In the genomic region with DNA sequence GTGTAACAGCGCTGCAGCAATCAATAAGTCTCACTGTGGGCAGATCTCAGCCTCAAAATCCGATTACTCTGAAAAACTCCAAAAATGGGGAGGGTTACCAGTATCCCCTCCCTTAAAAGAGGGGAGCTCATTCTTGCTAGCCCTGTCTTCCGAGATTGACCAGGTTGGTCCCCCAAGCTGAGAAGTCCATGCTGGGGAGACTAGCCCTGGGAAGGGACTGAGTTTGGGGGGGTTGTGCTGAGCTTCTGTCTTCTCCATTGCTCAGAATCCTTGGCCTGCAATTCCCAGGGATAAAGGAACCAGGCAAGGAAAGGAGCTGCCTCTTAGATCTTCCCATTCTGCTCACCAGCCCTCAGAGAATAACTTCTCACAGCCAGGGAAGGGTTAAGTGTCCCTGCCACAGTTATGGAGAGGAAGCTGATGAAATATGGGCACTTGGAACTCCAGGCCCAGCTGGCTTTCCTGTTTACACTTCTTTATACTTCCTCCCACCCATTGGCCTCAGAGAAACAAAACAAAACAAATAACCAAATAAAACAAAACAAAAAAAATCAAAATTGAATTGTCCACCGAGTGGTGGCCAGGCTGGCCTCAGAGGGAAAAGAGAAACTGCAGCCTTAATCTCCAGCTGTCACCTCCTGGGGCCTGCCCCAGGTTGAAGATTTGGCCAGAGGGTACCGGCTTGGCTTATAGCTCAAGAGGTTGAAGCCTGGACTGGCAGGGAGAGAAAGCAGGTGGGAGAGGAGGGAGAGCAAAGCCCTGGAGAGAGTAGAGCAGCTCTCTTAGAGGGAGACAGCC, we compare ENCODE assay signal across 12 cellular contexts. TPM values are rescaled to one million over a fixed set of nuclear protein-coding genes. Genes with fewer than 3 reads are reported as not detected.
DNase-seq lines count a peak whose midpoint lies in the region; ATAC-seq, FAIRE-seq and TF ChIP-seq lines count a peak whose summit lies in the region.
"Had no signal": no experiment of that assay in that cellular context is flagged by ENCODE, and none has a peak within 500 bp of the region (broad histone marks: within the 10 kb centered on the region; RNA-seq: fewer than 3 reads in every experiment).

No MANE protein-coding gene starts in this region.

- H3K36me3 ChIP-seq in GM23248 (ENCODE audit: low read depth) = no peaks in the 10 kb centered on the region
- peaks cover 0 to 12% (median 0%) of the 10 kb centered on the region in 4 experiments; a peak in 1 of 8 replicates for H3K36me3 ChIP-seq in H1 (ENCODE audit: control insufficient read depth in 2 of 4, insufficient read depth in 4 of 4, low read length in 3 of 4)
- H3K36me3 ChIP-seq in gastrocnemius medialis = no peaks in the 10 kb centered on the region
- no peaks in the 10 kb centered on the region for H3K36me3 ChIP-seq in mesendoderm (ENCODE audit: control insufficient read depth, insufficient read depth, low read length)

- H3K27me3 ChIP-seq in GM23248 (replicated peaks; ENCODE audit: insufficient read depth) (no peaks in the 10 kb centered on the region), H1 (replicated peaks in 1 of 4; ENCODE audit: control insufficient read depth in 3 of 4, extremely low read depth in 1 of 4, insufficient read depth in 3 of 4, low read length in 3 of 4) (peaks cover 99 to 100% (median 100%) of the 10 kb centered on the region in 4 experiments), gastrocnemius medialis (peaks cover 48 to 55% (median 51%) of the 10 kb centered on the region in 3 donors), mesendoderm (ENCODE audit: insufficient read depth, low read length, poor library complexity) (peaks cover 95% of the 10 kb centered on the region)

- peaks cover 26% of the 10 kb centered on the region for H3K4me1 ChIP-seq in GM23248 (ENCODE audit: insufficient read depth)
- H3K4me1 ChIP-seq in H1 (replicated peaks in 1 of 4; ENCODE audit: control insufficient read depth in 3 of 4, insufficient read depth in 4 of 4, low read length in 3 of 4) = peaks cover 0 to 3% (median 0%) of the 10 kb centered on the region in 4 experiments; a peak in 3 of 7 replicates
- H3K4me1 ChIP-seq in gastrocnemius medialis = peaks cover 9 to 11% of the 10 kb centered on the region in 2 donors
- no peaks in the 10 kb centered on the region for H3K4me1 ChIP-seq in mesendoderm (ENCODE audit: control insufficient read depth, low read depth, low read length)

- no peak for TF ChIP-seq CTCF in H1 (IDR thresholded peaks at IDR 0.05; ENCODE audit: control extremely low read depth in 1 of 3, insufficient read depth in 1 of 3, low read depth in 1 of 3, low read length in 3 of 3)
- TF ChIP-seq CTCF in gastrocnemius medialis (IDR thresholded peaks at IDR 0.05 in 4 of 5, conservative IDR thresholded peaks at IDR 0.05 in 1 of 5) = no peak

- CTCF ChIA-PET in H1 (lab: Charles Lee; ENCODE audit: partially characterized antibody) = interaction anchor here (0.7 to 4.7 kb wide), 23 partner anchors 9 to 372 kb away, joined by 3 to 24 read pairs (median 5); no protein-coding TSS in a partner anchor

- H2BK20ac ChIP-seq in H1 (ENCODE audit: low read length) = no peak overlapping the region

- H3K27ac ChIP-seq in GM23248 (no peak overlapping the region), H1 (ENCODE audit: low read depth, low read length) (no peak overlapping the region), gastrocnemius medialis (peak overlapping the region; percentile 25 to 64 (median 58)), mesendoderm (ENCODE audit: low read depth, low read length) (no peak overlapping the region)

- no peaks in the 10 kb centered on the region for H4K20me1 ChIP-seq in GM23248 (ENCODE audit: insufficient read depth)
- H4K20me1 ChIP-seq in H1 (replicated peaks in 1 of 2; ENCODE audit: control insufficient read depth in 1 of 2, insufficient read depth in 2 of 2, low read length in 2 of 2) = peaks cover 23 to 37% of the 10 kb centered on the region in 2 experiments

- no peaks in the 10 kb centered on the region for H3K23me2 ChIP-seq in H1 (ENCODE audit: low read depth, low read length)

- 92 to 96% methylated on average over 5 of the region's 5 CpGs for WGBS in GM23248 (ENCODE audit: low coverage in 1 of 2, low lambda C conversion rate in 2 of 2, missing lambda C conversion rate in 2 of 2), 2 experiments
- 17% methylated on average over 5 of the region's 5 CpGs; no CpG with 5 or more reads in 1 of the 2 experiments for WGBS in H1 (ENCODE audit: extremely low coverage in 1 of 2, insufficient coverage in 1 of 2, insufficient read length in 1 of 2, insufficient replicate concordance in 2 of 2, low coverage in 1 of 2, low lambda C conversion rate in 2 of 2, missing lambda C conversion rate in 1 of 2), 2 experiments
- WGBS in mesendoderm (ENCODE audit: extremely low coverage, insufficient coverage, low lambda C conversion rate) = no CpG with 5 or more reads among the region's 5 CpGs

- no peaks in the 10 kb centered on the region for H3K9me3 ChIP-seq in GM23248 (ENCODE audit: low read depth)
- no peaks in the 10 kb centered on the region; a peak in 1 of 4 replicates for H3K9me3 ChIP-seq in H1 (ENCODE audit: insufficient read depth in 2 of 2, low read depth in 1 of 2, low read length in 1 of 2)
- no peaks in the 10 kb centered on the region for H3K9me3 ChIP-seq in gastrocnemius medialis

- DNase-seq in GM23248 (no peak), NCI-H2196 (lab: John Stamatoyannopoulos, UW; ENCODE audit: unreplicated experiment) (peak; percentile 82), H1 (ENCODE audit: low read depth in 1 of 2, low spot score in 2 of 2) (no peak), gastrocnemius medialis (no peak), NOMO-1 treated with dmso at 0.1 percent for 144 hours (lab: John Stamatoyannopoulos, UW; ENCODE audit: unreplicated experiment) (no peak), mesendoderm (no peak)
- DNase-seq in activated CD4-positive, alpha-beta T cell treated with anti-CD3 and anti-CD28 coated beads, Interleukin-2, amount 50 U/mL, for 4 hours = no peak
- DNase-seq: activated CD4-positive, alpha-beta T cell treated with anti-CD3 and anti-CD28 coated beads, Interleukin-2, amount 10 ng/mL, durations not matched to agents 7 days and 5 days; head of caudate nucleus; NCI-H524 treated with DMSO at 0.1 percent for 48 hours had no signal

- H3K9ac ChIP-seq in GM23248 = 0 out of 2 replicates have a peak overlapping the region, but pooled peaks have one; percentile 5
- H3K9ac ChIP-seq in H1 (replicated peaks in 1 of 4; ENCODE audit: extremely low read depth in 1 of 4, low read depth in 3 of 4, low read length in 3 of 4) = no peak overlapping the region
- no peak overlapping the region for H3K9ac ChIP-seq in mesendoderm (ENCODE audit: low read length)

- H4K91ac ChIP-seq in H1 (replicated peaks; ENCODE audit: insufficient read length, low read length) = no peak overlapping the region

- TF ChIP-seq POLR2A in H1 (IDR thresholded peaks at IDR 0.05; ENCODE audit: control extremely low read depth in 1 of 2, low read depth in 2 of 2, low read length in 2 of 2) (no peak), gastrocnemius medialis (IDR thresholded peaks at IDR 0.05) (no peak)

- H3K4me2 ChIP-seq in GM23248 (ENCODE audit: unreplicated experiment) (peak overlapping the region; percentile 11), H1 (ENCODE audit: insufficient read depth in 1 of 2, low read depth in 2 of 2, low read length in 2 of 2) (no peak overlapping the region), mesendoderm (ENCODE audit: low read length) (no peak overlapping the region)

- H3K4ac ChIP-seq in H1 (replicated peaks; ENCODE audit: insufficient read length, low read depth, low read length) (no peak overlapping the region), mesendoderm (ENCODE audit: low read depth, low read length) (no peak overlapping the region)

- no peak overlapping the region for H2AK5ac ChIP-seq in H1 (ENCODE audit: low read depth, low read length)
- no peak overlapping the region for H2AK5ac ChIP-seq in mesendoderm (ENCODE audit: low read length)

- no peaks in the 10 kb centered on the region for H3K9me2 ChIP-seq in GM23248 (ENCODE audit: insufficient read depth)

- POLR2A ChIA-PET in H1 (lab: Charles Lee; ENCODE audit: partially characterized antibody) = interaction anchor here (0.6 to 1.6 kb wide), 3 partner anchors 12 to 158 kb away, joined by 3 to 4 read pairs (median 4); no protein-coding TSS in a partner anchor

- no peak for TF ChIP-seq RAD21 in H1 (IDR thresholded peaks at IDR 0.05 in 1 of 2, conservative IDR thresholded peaks at IDR 0.05 in 1 of 2; ENCODE audit: low read depth in 2 of 2, low read length in 2 of 2)

- H3K56ac ChIP-seq in H1 (replicated peaks; ENCODE audit: insufficient read length, low read depth, low read length) (no peak overlapping the region), mesendoderm (ENCODE audit: low read length) (no peak overlapping the region)

- H3K79me2 ChIP-seq in GM23248 (ENCODE audit: insufficient read depth) (peaks cover 13% of the 10 kb centered on the region), H1 (ENCODE audit: control insufficient read depth in 1 of 2, insufficient read depth in 2 of 2, low read length in 2 of 2) (no peaks in the 10 kb centered on the region), mesendoderm (ENCODE audit: control insufficient read depth, insufficient read depth, low read length) (no peaks in the 10 kb centered on the region)

- H3K4me3 ChIP-seq in GM23248 (no peak overlapping the region), H1 (ENCODE audit: extremely low read depth in 1 of 4, insufficient read depth in 2 of 4, low read depth in 3 of 4, low read length in 4 of 4) (no peak overlapping the region), gastrocnemius medialis (no peak overlapping the region), mesendoderm (ENCODE audit: low read length) (no peak overlapping the region)

- H3K79me1 ChIP-seq in H1 (ENCODE audit: low read depth, low read length) (no peaks in the 10 kb centered on the region), mesendoderm (ENCODE audit: low read length) (no peaks in the 10 kb centered on the region)

- H2BK120ac ChIP-seq in H1 (replicated peaks; ENCODE audit: low read depth, low read length) (no peak overlapping the region), mesendoderm (ENCODE audit: low read depth, low read length) (no peak overlapping the region)

- intact Hi-C loops in gastrocnemius medialis (cut with DNase I; ENCODE audit: low total_unique reads) = no loop called here

- H2BK12ac ChIP-seq in H1 (ENCODE audit: low read depth, low read length) = no peak overlapping the region

- H3K18ac ChIP-seq in H1 (ENCODE audit: extremely low read depth, low read length) (no peak overlapping the region), mesendoderm (ENCODE audit: low read length) (no peak overlapping the region)

- H2BK15ac ChIP-seq in H1 (ENCODE audit: low read length) = no peak overlapping the region
- no peak overlapping the region for H2BK15ac ChIP-seq in mesendoderm (replicated peaks; ENCODE audit: low read depth)

- H4K8ac ChIP-seq in H1 (ENCODE audit: extremely low read depth, insufficient read depth, low read length) (no peak overlapping the region), mesendoderm (ENCODE audit: low read depth, low read length) (no peak overlapping the region)

- no peak for TF ChIP-seq EP300 in H1 (IDR thresholded peaks at IDR 0.05; ENCODE audit: borderline replicate concordance in 1 of 2, low read depth in 2 of 2, low read length in 2 of 2)

- no peak for FAIRE-seq in H1 (lab: Jason Lieb, UNC)

- ATAC-seq in gastrocnemius medialis (no peak), GM19328 (IDR thresholded peaks at IDR 0.05; ENCODE audit: unreplicated experiment) (no peak)

- H3F3A ChIP-seq in GM23248 (ENCODE audit: insufficient read depth) = peaks cover 28% of the 10 kb centered on the region; the same call in 1 of the 2 replicates

- no peak overlapping the region for H2BK5ac ChIP-seq in H1 (ENCODE audit: low read depth, low read length)
- no peak overlapping the region for H2BK5ac ChIP-seq in mesendoderm (ENCODE audit: low read length)

- in situ Hi-C loops in GM23248 (cut with MboI) (no loop called here), gastrocnemius medialis (cut with MboI; ENCODE audit: low sequenced_read_pairs in 4 of 4) (no loop called here)

- no peak overlapping the region for H3K14ac ChIP-seq in H1 (ENCODE audit: insufficient read length)

- H2AFZ ChIP-seq in GM23248 (no peak overlapping the region), H1 (ENCODE audit: low read length) (no peak overlapping the region)

- H4K5ac ChIP-seq in H1 (ENCODE audit: insufficient read length, low read depth, low read length) (no peak overlapping the region), mesendoderm (ENCODE audit: low read length) (no peak overlapping the region)

- H3K23ac ChIP-seq in H1 (ENCODE audit: insufficient read length) = no peak overlapping the region
- H3K23ac ChIP-seq in mesendoderm (ENCODE audit: low read length) = no peak overlapping the region

RNA-seq across cellular contexts. Expression of gene HOXB3, which starts 2.6 kb away (rescaled TPM):
- 1.9 and 4.8 TPM in 2 replicates for total RNA-seq in GM23248 (2014; rRNA removed; shearing (Covaris generic))
- polyA plus RNA-seq in GM23248 (2016; fragmentation: Nextera tagmentation; extraction: Ambion mirVana) (1.9 and 2.4 TPM in 2 replicates), H1 (2011; rRNA removed) (not detected in 2 replicates)
- not detected in 2 replicates for total RNA-seq in H1 (2021; fragmentation: NEBNext Ultra II Directional; extraction: Animal tissue kit (Norgen Biotek cat#: 25700))
- not detected for polyA plus RNA-seq in H1 (2011; cell fraction: cytosol; rRNA removed)
- polyA plus RNA-seq in H1 (2011; cell fraction: nucleus; rRNA removed) = not detected
- 0.28 TPM in 1 of 4 replicates, not detected in the others for polyA plus RNA-seq in H1 (2012, experiment 1 of 2)
- polyA plus RNA-seq in H1 (2012, experiment 2 of 2) = not detected
- polyA plus RNA-seq in H1 (2013, experiment 1 of 2) = not detected
- not detected for polyA plus RNA-seq in H1 (2013, experiment 2 of 2)
- 0.19 TPM in 1 of 2 replicates, not detected in the other for polyA minus RNA-seq in H1 (2011; rRNA and poly(A)+ RNA removed)
- not detected for polyA minus RNA-seq in H1 (2011; cell fraction: cytosol; rRNA and poly(A)+ RNA removed)
- polyA minus RNA-seq in H1 (2011; cell fraction: nucleus; rRNA and poly(A)+ RNA removed) = 1.00 TPM
- total RNA-seq in gastrocnemius medialis = 1 to 10 TPM; 1.3 to 5.5 (median 2.2) TPM
- polyA plus RNA-seq in mesendoderm (2013, experiment 1 of 2) = 0.03 TPM
- not detected for polyA plus RNA-seq in mesendoderm (2013, experiment 2 of 2)
- polyA plus RNA-seq: neural cell had no signal

RNA-seq across cellular contexts. Expression of gene HOXB5, which starts 6.1 kb away (rescaled TPM):
- 0.22 TPM in 1 of 2 replicates, not detected in the other for total RNA-seq in GM23248 (2014; rRNA removed; shearing (Covaris generic))
- polyA plus RNA-seq in GM23248 (2016; fragmentation: Nextera tagmentation; extraction: Ambion mirVana) (1.3 and 2.0 TPM in 2 replicates), H1 (2011; rRNA removed) (not detected in 2 replicates)
- not detected in 2 replicates for total RNA-seq in H1 (2021; fragmentation: NEBNext Ultra II Directional; extraction: Animal tissue kit (Norgen Biotek cat#: 25700))
- not detected for polyA plus RNA-seq in H1 (2011; cell fraction: cytosol; rRNA removed)
- not detected for polyA plus RNA-seq in H1 (2011; cell fraction: nucleus; rRNA removed)
- polyA plus RNA-seq in H1 (2012, experiment 1 of 2) = not detected in 4 replicates
- polyA plus RNA-seq in H1 (2012, experiment 2 of 2) = not detected
- polyA plus RNA-seq in H1 (2013, experiment 1 of 2) = not detected
- not detected for polyA plus RNA-seq in H1 (2013, experiment 2 of 2)
- 0.07 TPM in 1 of 2 replicates, not detected in the other for polyA minus RNA-seq in H1 (2011; rRNA and poly(A)+ RNA removed)
- polyA minus RNA-seq in H1 (2011; cell fraction: cytosol; rRNA and poly(A)+ RNA removed) = not detected
- not detected for polyA minus RNA-seq in H1 (2011; cell fraction: nucleus; rRNA and poly(A)+ RNA removed)
- total RNA-seq in gastrocnemius medialis = not detected
- polyA plus RNA-seq in mesendoderm (2013, experiment 1 of 2) = not detected
- not detected for polyA plus RNA-seq in mesendoderm (2013, experiment 2 of 2)
- total RNA-seq: activated CD4-positive, alpha-beta T cell treated with anti-CD3 and anti-CD28 coated beads, Interleukin-2, amount 10 ng/mL, durations not matched to agents 7 days and 5 days had no signal
- polyA plus RNA-seq: neural cell had no signal

RNA-seq across cellular contexts. Expression of gene HOXB4, which starts 9.3 kb away (rescaled TPM):
- 2.2 and 3.3 TPM in 2 replicates for total RNA-seq in GM23248 (2014; rRNA removed; shearing (Covaris generic))
- polyA plus RNA-seq in GM23248 (2016; fragmentation: Nextera tagmentation; extraction: Ambion mirVana) (0.54 and 1.2 TPM in 2 replicates), H1 (2011; rRNA removed) (not detected in 2 replicates)
- total RNA-seq in H1 (2021; fragmentation: NEBNext Ultra II Directional; extraction: Animal tissue kit (Norgen Biotek cat#: 25700)) = not detected in 2 replicates
- not detected for polyA plus RNA-seq in H1 (2011; cell fraction: cytosol; rRNA removed)
- polyA plus RNA-seq in H1 (2011; cell fraction: nucleus; rRNA removed) = not detected
- not detected in 4 replicates for polyA plus RNA-seq in H1 (2012, experiment 1 of 2)
- polyA plus RNA-seq in H1 (2012, experiment 2 of 2) = not detected
- polyA plus RNA-seq in H1 (2013, experiment 1 of 2) = not detected
- not detected for polyA plus RNA-seq in H1 (2013, experiment 2 of 2)
- polyA minus RNA-seq in H1 (2011; rRNA and poly(A)+ RNA removed) = not detected in 2 replicates
- not detected for polyA minus RNA-seq in H1 (2011; cell fraction: cytosol; rRNA and poly(A)+ RNA removed)
- not detected for polyA minus RNA-seq in H1 (2011; cell fraction: nucleus; rRNA and poly(A)+ RNA removed)
- 1 to 10 TPM in 1 of 4 donors, under 1 TPM in 3; 0.18 to 1.8 (median 0.51) TPM for total RNA-seq in gastrocnemius medialis
- not detected for polyA plus RNA-seq in mesendoderm (2013, experiment 1 of 2)
- not detected for polyA plus RNA-seq in mesendoderm (2013, experiment 2 of 2)
- polyA plus RNA-seq: neural cell had no signal

RNA-seq across cellular contexts. Expression of gene HOXB6, which starts 17.3 kb away (rescaled TPM):
- total RNA-seq in GM23248 (2014; rRNA removed; shearing (Covaris generic)) = 3.8 and 7.5 TPM in 2 replicates
- polyA plus RNA-seq in GM23248 (2016; fragmentation: Nextera tagmentation; extraction: Ambion mirVana) (6.2 and 6.6 TPM in 2 replicates), H1 (2011; rRNA removed) (not detected in 2 replicates)
- not detected in 2 replicates for total RNA-seq in H1 (2021; fragmentation: NEBNext Ultra II Directional; extraction: Animal tissue kit (Norgen Biotek cat#: 25700))
- polyA plus RNA-seq in H1 (2011; cell fraction: cytosol; rRNA removed) = not detected
- not detected for polyA plus RNA-seq in H1 (2011; cell fraction: nucleus; rRNA removed)
- 0.09 to 0.17 TPM in 2 of 4 replicates, not detected in the others for polyA plus RNA-seq in H1 (2012, experiment 1 of 2)
- polyA plus RNA-seq in H1 (2012, experiment 2 of 2) = not detected
- not detected for polyA plus RNA-seq in H1 (2013, experiment 1 of 2)
- polyA plus RNA-seq in H1 (2013, experiment 2 of 2) = not detected
- polyA minus RNA-seq in H1 (2011; rRNA and poly(A)+ RNA removed) = not detected in 2 replicates
- not detected for polyA minus RNA-seq in H1 (2011; cell fraction: cytosol; rRNA and poly(A)+ RNA removed)
- polyA minus RNA-seq in H1 (2011; cell fraction: nucleus; rRNA and poly(A)+ RNA removed) = not detected
- total RNA-seq in gastrocnemius medialis = 1 to 10 TPM in 2 of 4 donors, under 1 TPM in 2; 0.55 to 3.0 (median 1.3) TPM
- not detected for polyA plus RNA-seq in mesendoderm (2013, experiment 1 of 2)
- polyA plus RNA-seq in mesendoderm (2013, experiment 2 of 2) = not detected
- total RNA-seq: activated CD4-positive, alpha-beta T cell treated with anti-CD3 and anti-CD28 coated beads, Interleukin-2, amount 10 ng/mL, durations not matched to agents 7 days and 5 days had no signal
- polyA plus RNA-seq: neural cell had no signal

RNA-seq across cellular contexts. Expression of gene HOXB7, which starts 23.3 kb away (rescaled TPM):
- total RNA-seq in GM23248 (2014; rRNA removed; shearing (Covaris generic)) = 7.1 and 11.1 TPM in 2 replicates
- polyA plus RNA-seq in GM23248 (2016; fragmentation: Nextera tagmentation; extraction: Ambion mirVana) = 18.9 and 19.4 TPM in 2 replicates
- not detected in 2 replicates for total RNA-seq in H1 (2021; fragmentation: NEBNext Ultra II Directional; extraction: Animal tissue kit (Norgen Biotek cat#: 25700))
- polyA plus RNA-seq in H1 (2011; rRNA removed) = not detected in 2 replicates
- polyA plus RNA-seq in H1 (2011; cell fraction: cytosol; rRNA removed) = not detected
- not detected for polyA plus RNA-seq in H1 (2011; cell fraction: nucleus; rRNA removed)
- not detected in 4 replicates for polyA plus RNA-seq in H1 (2012, experiment 1 of 2)
- polyA plus RNA-seq in H1 (2012, experiment 2 of 2) = not detected
- not detected for polyA plus RNA-seq in H1 (2013, experiment 1 of 2)
- not detected for polyA plus RNA-seq in H1 (2013, experiment 2 of 2)
- polyA minus RNA-seq in H1 (2011; rRNA and poly(A)+ RNA removed) = not detected in 2 replicates
- polyA minus RNA-seq in H1 (2011; cell fraction: cytosol; rRNA and poly(A)+ RNA removed) = not detected
- not detected for polyA minus RNA-seq in H1 (2011; cell fraction: nucleus; rRNA and poly(A)+ RNA removed)
- 1 to 10 TPM in 1 of 4 donors, under 1 TPM in 3; 0.36 to 3.0 (median 0.65) TPM for total RNA-seq in gastrocnemius medialis
- not detected for polyA plus RNA-seq in mesendoderm (2013, experiment 1 of 2)
- polyA plus RNA-seq in mesendoderm (2013, experiment 2 of 2) = 0.04 TPM
- polyA plus RNA-seq: neural cell had no signal

Comparison
In these comparisons a context has a peak if more than half of its experiments do, and no peak if none do; other contexts are left out.
1. H3K27ac ChIP-seq: peak in gastrocnemius medialis (4 of 4); none in GM23248 (single experiment), H1 (single experiment) and mesendoderm (single experiment).